18 cellular contexts compared by ENCODE assay signal in the genomic region with DNA sequence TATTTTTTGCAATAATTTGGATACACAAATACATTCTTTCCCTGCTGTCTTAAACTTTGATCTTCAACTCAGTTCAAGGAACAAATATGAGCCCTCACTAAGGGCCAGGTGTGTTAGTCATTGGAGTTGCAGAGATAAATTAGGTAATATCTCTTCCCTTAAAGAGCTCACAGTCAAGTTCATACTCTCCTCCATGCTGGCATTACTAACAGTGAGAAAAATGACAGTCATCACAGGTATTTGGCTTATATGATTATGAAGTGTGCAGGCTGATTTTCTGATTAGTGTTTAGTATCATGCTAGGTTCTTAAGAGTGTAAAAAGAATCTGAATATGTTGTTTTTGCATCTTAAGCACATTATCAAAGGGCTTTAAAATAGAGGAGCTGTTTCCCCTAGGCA.
"Had no signal": no experiment of that assay in that cellular context is flagged by ENCODE, and none has a peak within 500 bp of the region (broad histone marks: within the 10 kb centered on the region; RNA-seq: fewer than 3 reads in every experiment).

No MANE protein-coding gene starts in this region.

- H2AFZ ChIP-seq: hepatocyte had no signal

- H3K79me2 ChIP-seq: hepatocyte had no signal

- H3K4me1 ChIP-seq: esophagus muscularis mucosa, gastroesophageal sphincter, right atrium auricular region, stomach, thyroid gland, upper lobe of left lung, uterus had no signal

- H3K27ac ChIP-seq: coronary artery, esophagus muscularis mucosa, gastroesophageal sphincter, hepatocyte, ovary, right atrium auricular region, stomach, thyroid gland, upper lobe of left lung, uterus had no signal

- H3K36me3 ChIP-seq: esophagus muscularis mucosa, gastroesophageal sphincter, ovary, right atrium auricular region, stomach, thyroid gland, upper lobe of left lung, uterus had no signal

- H3K4me2 ChIP-seq: hepatocyte had no signal

- H3K27me3 ChIP-seq: esophagus muscularis mucosa, gastroesophageal sphincter, hepatocyte, ovary, right atrium auricular region, stomach, thyroid gland, upper lobe of left lung, uterus had no signal

- ATAC-seq: gastroesophageal sphincter; mucosa of descending colon; naive thymus-derived CD8-positive, alpha-beta T cell had no signal

- H3K4me3 ChIP-seq: coronary artery, esophagus muscularis mucosa, gastroesophageal sphincter, hepatocyte, mucosa of descending colon, ovary, right atrium auricular region, stomach, thyroid gland, upper lobe of left lung, uterus had no signal

- H3K9me3 ChIP-seq: esophagus muscularis mucosa, gastroesophageal sphincter, mucosa of descending colon, ovary, right atrium auricular region, stomach, thyroid gland, upper lobe of left lung, uterus had no signal

- FAIRE-seq: endothelial cell of umbilical vein, small intestine had no signal

- DNase-seq: effector CD4-positive, alpha-beta T cell; endodermal cell; mucosa of descending colon; naive thymus-derived CD8-positive, alpha-beta T cell; ovary; small intestine; stimulated activated CD4-positive, alpha-beta T cell treated with anti-CD3 and anti-CD28 coated beads, Interleukin-12 subunit alpha, Interleukin-12 subunit beta, amount 100 ng/mL, for 4 hours; stimulated activated naive CD4-positive, alpha-beta T cell; stomach; thyroid gland; upper lobe of left lung; uterus had no signal
